Comparison of ENCODE assay signal across 12 cellular contexts in genomic region chr2:20011276-20012031, GRCh38. TPM values are rescaled to one million over a fixed set of nuclear protein-coding genes. Genes with fewer than 3 reads are reported as not detected.
A peak's percentile ranks its signal among the peaks of the same experiment; 100 is the strongest.
DNase-seq lines count a peak whose midpoint lies in the region; ATAC-seq, FAIRE-seq and TF ChIP-seq lines count a peak whose summit lies in the region.
"Had no signal": no experiment of that assay in that cellular context is flagged by ENCODE, and none has a peak within 500 bp of the region (broad histone marks: within the 10 kb centered on the region; RNA-seq: fewer than 3 reads in every experiment).

No MANE protein-coding gene starts in this region.

- H3K4me3 Mint-ChIP-seq in CD8-positive, alpha-beta T cell = peak overlapping the region; percentile 78
- H3K4me3 Mint-ChIP-seq in dendritic cell treated with granulocyte-macrophage colony-stimulating factor and Interleukin-4, amounts not matched to agents 40 ng/mL and 50 ng/mL, for 4 days = peak overlapping the region; percentile 37
- H3K4me3 Mint-ChIP-seq in natural killer cell = peak overlapping the region; percentile 74

- POLR2A ChIA-PET in CD8-positive, alpha-beta T cell (lab: Charles Lee) = no interaction called here

- CTCF ChIA-PET in CD8-positive, alpha-beta T cell (lab: Charles Lee) = interaction anchor here (0.8 to 1.2 kb wide), 2 partner anchors 10 to 30 kb away, joined by 3 read pairs; no protein-coding TSS in a partner anchor

- H3K27ac ChIP-seq in CD8-positive, alpha-beta T cell (ENCODE audit: low read depth, low read length) = no peak overlapping the region
- no peak overlapping the region for H3K27ac ChIP-seq in KMS-11
- H3K27ac ChIP-seq: brain microvascular endothelial cell had no signal

- no peak for DNase-seq in CD8-positive, alpha-beta T cell
- DNase-seq in natural killer cell (no peak), KBM-7 (no peak), H54 (ENCODE audit: insufficient read length, low spot score) (no peak), NCI-H510A treated with DMSO at 0.1 percent for 48 hours (lab: John Stamatoyannopoulos, UW) (no peak)
- DNase-seq in stimulated activated CD4-positive, alpha-beta T cell treated with anti-CD3 and anti-CD28 coated beads, Interleukin-12 subunit alpha, Interleukin-12 subunit beta, amount 100 ng/mL, for 4 hours = no peak
- DNase-seq: activated CD4-positive, alpha-beta T cell treated with anti-CD3 and anti-CD28 coated beads, Interleukin-2, amount 50 U/mL, for 4 hours; brain microvascular endothelial cell; NCI-H524 treated with DMSO at 0.1 percent for 48 hours; SIG-M5 had no signal

- peaks cover 8% of the 10 kb centered on the region for H3K4me1 ChIP-seq in CD8-positive, alpha-beta T cell (ENCODE audit: insufficient read depth, low read length)
- H3K4me1 ChIP-seq in KMS-11 (ENCODE audit: low read depth, poor library complexity, severe bottlenecking) = no peaks in the 10 kb centered on the region

- H3K27me3 Mint-ChIP-seq in CD8-positive, alpha-beta T cell (ENCODE audit: low read depth) = peaks cover 49% of the 10 kb centered on the region
- peaks cover 63% of the 10 kb centered on the region for H3K27me3 Mint-ChIP-seq in dendritic cell treated with granulocyte-macrophage colony-stimulating factor and Interleukin-4, amounts not matched to agents 40 ng/mL and 50 ng/mL, for 4 days
- H3K27me3 Mint-ChIP-seq in natural killer cell (ENCODE audit: low read depth in 2 of 2) = peaks cover 51 to 59% of the 10 kb centered on the region in 2 donors

- TF ChIP-seq POLR2A in H54 (IDR thresholded peaks at IDR 0.05; ENCODE audit: low read depth, low read length) = no peak

- in situ Hi-C loops in KBM-7 (cut with MboI; ENCODE audit: low pct_unique_long_range_greater_than_20kb, low sequenced_read_pairs) = no loop called here

- H3K36me3 ChIP-seq in CD8-positive, alpha-beta T cell (ENCODE audit: insufficient read depth, low read length) = no peaks in the 10 kb centered on the region
- no peaks in the 10 kb centered on the region for H3K36me3 ChIP-seq in KMS-11 (ENCODE audit: insufficient read depth)
- H3K36me3 ChIP-seq: brain microvascular endothelial cell had no signal

- no peak overlapping the region for H3K4me2 ChIP-seq in KMS-11

- peak overlapping the region; percentile 38; the same call in 1 of the 2 replicates for H2AFZ ChIP-seq in KMS-11 (ENCODE audit: low read depth)

- intact Hi-C loops in CD8-positive, alpha-beta T cell (cut with DNase I, micrococcal nuclease) = loop anchor here in 1 of 2 experiments (2.0 kb wide), 1 partner anchor 49 kb away; no protein-coding TSS in a partner anchor
- intact Hi-C loops in dendritic cell treated with granulocyte-macrophage colony-stimulating factor and Interleukin-4, amounts not matched to agents 40 ng/mL and 50 ng/mL, for 4 days (cut with micrococcal nuclease) = no loop called here
- intact Hi-C loops in natural killer cell (cut with micrococcal nuclease) = no loop called here

- no peaks in the 10 kb centered on the region for H3K9me3 ChIP-seq in CD8-positive, alpha-beta T cell (ENCODE audit: low read length)

- no peaks in the 10 kb centered on the region for H3K36me3 Mint-ChIP-seq in CD8-positive, alpha-beta T cell
- H3K36me3 Mint-ChIP-seq in dendritic cell treated with granulocyte-macrophage colony-stimulating factor and Interleukin-4, amounts not matched to agents 40 ng/mL and 50 ng/mL, for 4 days (ENCODE audit: low read depth) = no peaks in the 10 kb centered on the region
- H3K36me3 Mint-ChIP-seq in natural killer cell = no peaks in the 10 kb centered on the region

- H3K9ac ChIP-seq in KMS-11 = no peak overlapping the region

- no peaks in the 10 kb centered on the region for H3K9me3 Mint-ChIP-seq in CD8-positive, alpha-beta T cell
- no peaks in the 10 kb centered on the region for H3K9me3 Mint-ChIP-seq in dendritic cell treated with granulocyte-macrophage colony-stimulating factor and Interleukin-4, amounts not matched to agents 40 ng/mL and 50 ng/mL, for 4 days
- H3K9me3 Mint-ChIP-seq in natural killer cell = no peaks in the 10 kb centered on the region

- H3K4me3 ChIP-seq in CD8-positive, alpha-beta T cell (ENCODE audit: low read depth, low read length) = no peak overlapping the region
- no peak overlapping the region for H3K4me3 ChIP-seq in KMS-11 (IDR thresholded peaks at IDR 0.05; ENCODE audit: insufficient read depth, low read depth, low read length)

- no peak for FAIRE-seq in H54 (lab: Jason Lieb, UNC)

- no peaks in the 10 kb centered on the region for H4K20me1 ChIP-seq in KMS-11 (ENCODE audit: insufficient read depth)

- ATAC-seq in CD8-positive, alpha-beta T cell = no peak
- ATAC-seq in natural killer cell = no peak

- no peak for TF ChIP-seq CTCF in CD8-positive, alpha-beta T cell (IDR thresholded peaks at IDR 0.05)
- no peak for TF ChIP-seq CTCF in KMS-11 (conservative IDR thresholded peaks at IDR 0.05; ENCODE audit: low read depth, low read length)
- no peak for TF ChIP-seq CTCF in natural killer cell (IDR thresholded peaks at IDR 0.05)

- H3K79me2 ChIP-seq in KMS-11 (ENCODE audit: insufficient read depth, low read depth) = no peaks in the 10 kb centered on the region

- H3K27ac Mint-ChIP-seq in CD8-positive, alpha-beta T cell = no peak overlapping the region
- H3K27ac Mint-ChIP-seq in dendritic cell treated with granulocyte-macrophage colony-stimulating factor and Interleukin-4, amounts not matched to agents 40 ng/mL and 50 ng/mL, for 4 days = no peak overlapping the region
- no peak overlapping the region for H3K27ac Mint-ChIP-seq in natural killer cell

- peaks cover 12% of the 10 kb centered on the region for H3K4me1 Mint-ChIP-seq in CD8-positive, alpha-beta T cell (ENCODE audit: low read depth)
- peaks cover 9% of the 10 kb centered on the region for H3K4me1 Mint-ChIP-seq in dendritic cell treated with granulocyte-macrophage colony-stimulating factor and Interleukin-4, amounts not matched to agents 40 ng/mL and 50 ng/mL, for 4 days (ENCODE audit: low read depth)
- H3K4me1 Mint-ChIP-seq in natural killer cell = peaks cover 7 to 10% of the 10 kb centered on the region in 2 donors

- peaks cover 11% of the 10 kb centered on the region for H3K27me3 ChIP-seq in CD8-positive, alpha-beta T cell (ENCODE audit: insufficient read depth, low read length)
- peaks cover 13% of the 10 kb centered on the region for H3K27me3 ChIP-seq in KMS-11 (ENCODE audit: insufficient read depth, low read depth)
- H3K27me3 ChIP-seq: brain microvascular endothelial cell had no signal

RNA-seq across cellular contexts. Expression of gene MATN3, which starts 1.0 kb away (rescaled TPM):
- not detected for total RNA-seq in CD8-positive, alpha-beta T cell
- total RNA-seq in natural killer cell = not detected

RNA-seq across cellular contexts. Expression of gene WDR35, which starts 21.5 kb away (rescaled TPM):
- total RNA-seq in CD8-positive, alpha-beta T cell = 1 to 10 TPM; 2.4 to 2.9 TPM
- 1 to 10 TPM; 5.8 to 8.3 (median 7.7) TPM for total RNA-seq in natural killer cell

RNA-seq across cellular contexts. Expression of gene LAPTM4A, which starts 40.0 kb away (rescaled TPM):
- 10 to 100 TPM; 92.4 to 98.8 TPM for total RNA-seq in CD8-positive, alpha-beta T cell
- total RNA-seq in natural killer cell = 10 to 100 TPM; 60.6 to 98.4 (median 75.0) TPM
